In the genomic region with DNA sequence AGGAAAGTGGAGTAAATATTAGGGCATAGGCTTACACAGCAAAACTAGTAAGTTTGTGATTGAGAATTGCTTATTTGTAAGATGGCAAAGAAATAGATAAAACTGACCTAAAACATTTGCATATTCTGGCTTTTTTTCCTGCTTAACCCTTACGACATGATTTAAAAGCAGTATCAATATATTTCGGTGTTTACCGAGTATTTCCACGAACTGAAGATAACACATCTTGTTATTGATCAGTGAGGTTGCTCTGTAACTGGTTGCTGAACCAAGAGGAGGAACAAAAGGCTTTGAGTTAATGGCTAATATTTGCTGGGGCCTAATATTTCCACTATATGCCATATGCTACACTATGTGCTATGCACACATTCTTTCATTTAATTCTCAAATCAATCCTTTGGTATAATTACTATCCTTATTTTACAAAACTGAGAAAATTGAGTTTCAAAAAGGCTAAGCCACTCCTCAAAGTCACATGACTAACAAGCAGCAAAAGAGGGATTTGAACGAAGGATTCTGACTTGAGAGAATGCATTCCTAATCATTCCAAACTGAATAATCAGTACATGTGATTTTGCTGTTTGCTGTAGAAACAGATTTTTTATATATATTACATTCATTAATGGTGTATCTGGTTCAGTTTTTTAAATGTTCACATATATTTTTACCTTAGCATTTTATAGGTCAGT, we compare ENCODE assay signal across 23 cellular contexts.
A peak's percentile ranks its signal among the peaks of the same experiment; 100 is the strongest.
DNase-seq lines count a peak whose midpoint lies in the region; ATAC-seq and TF ChIP-seq lines count a peak whose summit lies in the region.
"Had no signal": no experiment of that assay in that cellular context is flagged by ENCODE, and none has a peak within 500 bp of the region (broad histone marks: within the 10 kb centered on the region; RNA-seq: fewer than 3 reads in every experiment).

No MANE protein-coding gene starts in this region.

- no peak for TF ChIP-seq POLR2A in breast epithelium (IDR thresholded peaks at IDR 0.05)
- TF ChIP-seq POLR2A in heart left ventricle (IDR thresholded peaks at IDR 0.05), result no peak

- H3K36me3 Mint-ChIP-seq in MCF 10A (ENCODE audit: insufficient read depth, unreplicated experiment), result no peaks in the 10 kb centered on the region

- CTCF ChIA-PET in MCF 10A (lab: Yijun Ruan, JAX), result no interaction called here

- no peaks in the 10 kb centered on the region for H3K9me3 ChIP-seq in breast epithelium
- no peaks in the 10 kb centered on the region for H3K9me3 ChIP-seq in heart left ventricle
- H3K9me3 ChIP-seq: BLaER1, SJSA1 had no signal

- 92 to 94% (median 93%) methylated on average over 5 of the region's 5 CpGs for WGBS in heart left ventricle, 4 donors

- TF ChIP-seq CTCF in breast epithelium (IDR thresholded peaks at IDR 0.05), result no peak
- TF ChIP-seq CTCF in MCF 10A (IDR thresholded peaks at IDR 0.05; ENCODE audit: unreplicated experiment), result no peak
- TF ChIP-seq CTCF in fibroblast of mammary gland (conservative IDR thresholded peaks at IDR 0.05; ENCODE audit: control insufficient read depth, insufficient read depth, low read depth, low read length), result no peak
- TF ChIP-seq CTCF in heart left ventricle (IDR thresholded peaks at IDR 0.05), result no peak

- no peak for ATAC-seq in heart left ventricle
- ATAC-seq: Right ventricle myocardium inferior had no signal

- H3K9me3 Mint-ChIP-seq in MCF 10A (ENCODE audit: unreplicated experiment), result no peaks in the 10 kb centered on the region
- H3K9me3 Mint-ChIP-seq: CD4-positive, alpha-beta T cell had no signal

- peak overlapping the region; percentile 35 to 75 for H3K27ac ChIP-seq in breast epithelium
- no peak overlapping the region for H3K27ac ChIP-seq in heart left ventricle
- H3K27ac ChIP-seq: 22Rv1, BLaER1, KMS-11, SJSA1 had no signal

- H3K27me3 ChIP-seq in breast epithelium, result no peaks in the 10 kb centered on the region
- no peaks in the 10 kb centered on the region for H3K27me3 ChIP-seq in heart left ventricle
- H3K27me3 ChIP-seq: BLaER1, SJSA1 had no signal

- H3K4me1 Mint-ChIP-seq in MCF 10A (ENCODE audit: insufficient read depth, unreplicated experiment), result peaks cover 7% of the 10 kb centered on the region

- H3K27me3 Mint-ChIP-seq in MCF 10A (ENCODE audit: insufficient read depth, unreplicated experiment), result peaks cover 26% of the 10 kb centered on the region
- H3K27me3 Mint-ChIP-seq: CD4-positive, alpha-beta T cell had no signal

- BruUV-seq in MCF 10A (replicated peaks; lab: Mats Ljungman, UMichigan), result no TSS peak

- H3K4me3 ChIP-seq in breast epithelium, result peak overlapping the region in 1 of 3 donors; percentile 42
- no peak overlapping the region for H3K4me3 ChIP-seq in fibroblast of mammary gland (ENCODE audit: control insufficient read depth, low read depth, low read length)
- H3K4me3 ChIP-seq in heart left ventricle, result no peak overlapping the region
- H3K4me3 ChIP-seq: BLaER1, SJSA1 had no signal

- intact Hi-C loops in breast epithelium (cut with DNase I; ENCODE audit: low total_unique reads) (no loop called here), MCF 10A (cut with micrococcal nuclease) (loop anchor here (10.0 kb wide), 1 partner anchor 969 kb away; no protein-coding TSS in a partner anchor), heart left ventricle (cut with DNase I) (loop anchor here in 3 of 10 donors (10.0 kb wide), 3 partner anchors 969 to 1189 kb away; no protein-coding TSS in a partner anchor)

- no peak overlapping the region for H3K27ac Mint-ChIP-seq in MCF 10A (ENCODE audit: low read depth, unreplicated experiment)
- H3K27ac Mint-ChIP-seq: CD4-positive, alpha-beta T cell had no signal

- peaks cover 0 to 4% of the 10 kb centered on the region in 2 donors for H3K4me1 ChIP-seq in breast epithelium
- H3K4me1 ChIP-seq in heart left ventricle, result no peaks in the 10 kb centered on the region
- H3K4me1 ChIP-seq: BLaER1, SJSA1 had no signal

- POLR2A ChIA-PET in MCF 10A (lab: Yijun Ruan, JAX), result no interaction called here

- H3K4me3 Mint-ChIP-seq in MCF 10A (ENCODE audit: unreplicated experiment), result no peak overlapping the region
- H3K4me3 Mint-ChIP-seq: CD4-positive, alpha-beta T cell had no signal

- no peaks in the 10 kb centered on the region for H3K36me3 ChIP-seq in breast epithelium
- H3K36me3 ChIP-seq in heart left ventricle, result no peaks in the 10 kb centered on the region
- H3K36me3 ChIP-seq: BLaER1, SJSA1 had no signal

- DNase-seq in breast epithelium (ENCODE audit: low spot score in 2 of 2), result no peak
- no peak for DNase-seq in MCF 10A (ENCODE audit: unreplicated experiment)
- DNase-seq in fibroblast of mammary gland (ENCODE audit: low read depth), result peak; percentile 15
- DNase-seq in pons (ENCODE audit: low spot score), result peak; percentile 63
- DNase-seq in NCI-H2171 (lab: John Stamatoyannopoulos, UW), result no peak
- no peak for DNase-seq in heart left ventricle
- DNase-seq in cerebellum (ENCODE audit: low spot score), result no peak
- no peak for DNase-seq in NCI-H2196 (lab: John Stamatoyannopoulos, UW; ENCODE audit: unreplicated experiment)
- DNase-seq: ACHN; CD4-positive, alpha-beta T cell; COR-L47; DMS 273 treated with DMSO at 0.1 percent for 48 hours; GDM1; NCI-H1105; NCI-H2029 treated with DMSO at 0.1 percent for 48 hours; NCI-H2171 treated with DMSO at 0.1 percent for 48 hours; NCI-H446; NCI-H526 had no signal

Comparison
In these comparisons a context has a peak if more than half of its experiments do, and no peak if none do; other contexts are left out.
1. DNase-seq: peak in fibroblast of mammary gland (single experiment) and pons (single experiment); none in breast epithelium (0 of 2), MCF 10A (single experiment), NCI-H2171 (single experiment), heart left ventricle (0 of 5), cerebellum (single experiment) and NCI-H2196 (single experiment).
2. H3K27ac ChIP-seq: peak in breast epithelium (2 of 2); none in heart left ventricle (0 of 12).